ENCODE assay signal across 8 cellular contexts in genomic region chr9:114386886-114387677, GRCh38. TPM values are rescaled to one million over a fixed set of nuclear protein-coding genes. Genes with fewer than 3 reads are reported as not detected.
A peak's percentile ranks its signal among the peaks of the same experiment; 100 is the strongest.
DNase-seq lines count a peak whose midpoint lies in the region; ATAC-seq and TF ChIP-seq lines count a peak whose summit lies in the region.

No MANE protein-coding gene starts in this region.

- H3K4me3 ChIP-seq in heart right ventricle (peak overlapping the region; percentile 29 to 71 (median 66)), skeletal muscle cell (ENCODE audit: low read depth, low read length) (peak overlapping the region; percentile 59)

- no peak for TF ChIP-seq CTCF in heart right ventricle (IDR thresholded peaks at IDR 0.05)

- H3K27me3 Mint-ChIP-seq in activated CD8-positive, alpha-beta T cell treated with anti-CD3 and anti-CD28 coated beads, Interleukin-2, amount 10 ng/mL, durations not matched to agents 7 days and 5 days (ENCODE audit: low read depth), result no peaks in the 10 kb centered on the region

- POLR2A ChIA-PET in activated CD8-positive, alpha-beta T cell treated with anti-CD3 and anti-CD28 coated beads, Interleukin-2, amount 10 ng/mL, durations not matched to agents 7 days and 5 days (lab: Charles Lee), result interaction anchor here (0.7 to 11.1 kb wide), 12 partner anchors 9 to 305 kb away, joined by 3 to 407 read pairs (median 5); partner anchors contain the start of gene ATP6V1G1

- peaks cover 17 to 88% (median 84%) of the 10 kb centered on the region in 9 donors for H3K4me1 ChIP-seq in heart right ventricle

- 23 to 33% methylated on average over 18 of the region's 18 CpGs for WGBS in heart right ventricle, 2 donors

- H3K9me3 Mint-ChIP-seq in activated CD8-positive, alpha-beta T cell treated with anti-CD3 and anti-CD28 coated beads, Interleukin-2, amount 10 ng/mL, durations not matched to agents 7 days and 5 days (ENCODE audit: insufficient read depth), result no peaks in the 10 kb centered on the region

- ATAC-seq in activated CD8-positive, alpha-beta T cell treated with anti-CD3 and anti-CD28 coated beads, Interleukin-2, amount 10 ng/mL, durations not matched to agents 7 days and 5 days, result no peak
- peak; percentile 3 to 45 (median 26) for ATAC-seq in heart right ventricle
- no peak for ATAC-seq in GM21360 (IDR thresholded peaks at IDR 0.05; ENCODE audit: unreplicated experiment)
- no peak for ATAC-seq in GM18858 (IDR thresholded peaks at IDR 0.05; ENCODE audit: unreplicated experiment)

- peak overlapping the region; percentile 73 to 96 (median 87) for H3K27ac ChIP-seq in heart right ventricle

- peak overlapping the region; percentile 95 for H3K27ac Mint-ChIP-seq in activated CD8-positive, alpha-beta T cell treated with anti-CD3 and anti-CD28 coated beads, Interleukin-2, amount 10 ng/mL, durations not matched to agents 7 days and 5 days

- peaks cover 92% of the 10 kb centered on the region for H3K36me3 Mint-ChIP-seq in activated CD8-positive, alpha-beta T cell treated with anti-CD3 and anti-CD28 coated beads, Interleukin-2, amount 10 ng/mL, durations not matched to agents 7 days and 5 days (ENCODE audit: low read depth)

- intact Hi-C loops in heart right ventricle (cut with DNase I), result loop anchor here in 2 of 10 donors (5.0 to 10.0 kb wide), 2 partner anchors 50 to 198 kb away; partner anchors contain the start of gene ATP6V1G1 (in 1 of the 2)

- peak; percentile 6 for DNase-seq in HCEC 1CT
- peak; percentile 48 for DNase-seq in activated CD8-positive, alpha-beta T cell treated with anti-CD3 and anti-CD28 coated beads, Interleukin-2, amount 10 ng/mL, durations not matched to agents 7 days and 5 days
- peak; percentile 34 to 54 for DNase-seq in heart right ventricle
- DNase-seq in skeletal muscle cell (ENCODE audit: low read depth), result no peak
- no peak for DNase-seq in stimulated activated CD4-positive, alpha-beta T cell treated with anti-CD3 and anti-CD28 coated beads, Interleukin-1b, Interleukin-23, amount 100 ng/mL, for 48 hours
- DNase-seq in amniotic stem cell (lab: John Stamatoyannopoulos, UW), result no peak

- CTCF ChIA-PET in activated CD8-positive, alpha-beta T cell treated with anti-CD3 and anti-CD28 coated beads, Interleukin-2, amount 10 ng/mL, durations not matched to agents 7 days and 5 days (lab: Charles Lee), result interaction anchor here (1.0 to 11.0 kb wide), 13 partner anchors 8 to 267 kb away, joined by 3 to 116 read pairs (median 10); no protein-coding TSS in a partner anchor

- peaks cover 0 to 6% (median 0%) of the 10 kb centered on the region in 9 donors for H3K36me3 ChIP-seq in heart right ventricle

- H3K9me3 ChIP-seq in heart right ventricle, result no peaks in the 10 kb centered on the region

- H3K4me1 Mint-ChIP-seq in activated CD8-positive, alpha-beta T cell treated with anti-CD3 and anti-CD28 coated beads, Interleukin-2, amount 10 ng/mL, durations not matched to agents 7 days and 5 days (ENCODE audit: low read depth), result peaks cover 48% of the 10 kb centered on the region

- H3K27me3 ChIP-seq in heart right ventricle, result no peaks in the 10 kb centered on the region

- H3K4me3 Mint-ChIP-seq in activated CD8-positive, alpha-beta T cell treated with anti-CD3 and anti-CD28 coated beads, Interleukin-2, amount 10 ng/mL, durations not matched to agents 7 days and 5 days, result peak overlapping the region; percentile 99

RNA-seq across cellular contexts. Expression of gene AKNA, which starts 0.7 kb away (rescaled TPM):
- total RNA-seq in activated CD8-positive, alpha-beta T cell treated with anti-CD3 and anti-CD28 coated beads, Interleukin-2, amount 10 ng/mL, durations not matched to agents 7 days and 5 days, result 100 to 1,000 TPM; 413 to 430 TPM
- 10 to 100 TPM in 1 of 10 donors, 1 to 10 TPM in 9; 2.7 to 20.5 (median 4.6) TPM for total RNA-seq in heart right ventricle
- polyA plus RNA-seq in heart right ventricle, result 1 to 10 TPM; 3.7 to 7.1 TPM

RNA-seq across cellular contexts. Expression of gene ORM2, which starts 57.4 kb away (rescaled TPM):
- total RNA-seq in activated CD8-positive, alpha-beta T cell treated with anti-CD3 and anti-CD28 coated beads, Interleukin-2, amount 10 ng/mL, durations not matched to agents 7 days and 5 days, result not detected
- not detected for total RNA-seq in heart right ventricle
- under 1 TPM in 1 of 2 donors, not detected in 1; 0.44 TPM for polyA plus RNA-seq in heart right ventricle

Comparison
In these comparisons a context has a peak if more than half of its experiments do, and no peak if none do; other contexts are left out.
1. DNase-seq: peak in HCEC 1CT (single experiment), activated CD8-positive, alpha-beta T cell treated with anti-CD3 and anti-CD28 coated beads, Interleukin-2, amount 10 ng/mL, durations not matched to agents 7 days and 5 days (single experiment) and heart right ventricle (2 of 2); none in skeletal muscle cell (single experiment), stimulated activated CD4-positive, alpha-beta T cell treated with anti-CD3 and anti-CD28 coated beads, Interleukin-1b, Interleukin-23, amount 100 ng/mL, for 48 hours (single experiment) and amniotic stem cell (single experiment).
2. ATAC-seq: peak in heart right ventricle (8 of 8); none in activated CD8-positive, alpha-beta T cell treated with anti-CD3 and anti-CD28 coated beads, Interleukin-2, amount 10 ng/mL, durations not matched to agents 7 days and 5 days (single experiment), GM21360 (single experiment) and GM18858 (single experiment).
3. RNA of gene AKNA, which starts 0.7 kb away (total RNA-seq): 413 to 430 TPM in activated CD8-positive, alpha-beta T cell treated with anti-CD3 and anti-CD28 coated beads, Interleukin-2, amount 10 ng/mL, durations not matched to agents 7 days and 5 days; 2.7 to 20.5 TPM in heart right ventricle; every median in the first group is over 10 times any median in the second.